ENCODE assay signal across 8 cellular contexts in the genomic region with DNA sequence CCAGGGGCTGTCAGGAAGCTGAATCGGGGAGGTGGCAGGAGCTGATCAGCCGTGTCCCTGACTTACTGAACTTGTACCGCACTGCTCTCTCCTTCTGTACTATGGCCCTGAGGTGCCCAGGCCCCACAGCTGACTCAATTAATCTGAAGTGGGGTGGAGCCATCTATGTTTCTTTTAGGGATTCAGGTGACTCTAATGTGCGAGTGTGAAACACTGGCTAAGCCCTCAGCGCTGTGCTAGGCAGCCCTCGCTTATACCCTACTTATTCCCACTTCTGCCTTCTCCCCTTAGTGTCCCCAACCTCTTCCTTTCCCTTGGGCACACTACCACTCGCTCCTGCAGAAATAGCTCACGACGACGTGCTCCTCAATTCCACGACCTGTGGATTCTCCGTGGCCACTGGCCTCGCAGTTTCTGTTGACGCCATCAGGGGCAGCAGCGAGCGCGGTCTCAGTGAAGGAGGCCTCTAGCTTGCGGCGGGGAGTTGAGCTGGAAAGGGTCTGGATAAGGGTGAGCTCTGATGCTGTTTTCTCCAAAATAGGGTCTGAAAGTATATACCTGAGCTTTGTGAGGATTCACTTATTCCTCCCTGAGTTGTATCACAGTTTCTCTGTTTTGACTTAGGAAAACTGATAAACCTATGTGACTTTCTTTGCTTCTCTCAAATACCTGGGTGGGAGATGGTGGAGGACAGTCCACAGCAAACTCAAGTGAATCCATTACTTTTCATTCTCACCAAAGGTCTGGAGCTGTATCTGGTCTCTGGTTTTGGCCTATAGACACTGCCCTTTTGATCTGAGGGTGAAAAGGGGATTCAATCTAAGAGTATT.
A peak's percentile ranks its signal among the peaks of the same experiment; 100 is the strongest.
DNase-seq lines count a peak whose midpoint lies in the region; FAIRE-seq and TF ChIP-seq lines count a peak whose summit lies in the region.

No MANE protein-coding gene starts in this region.

- peak overlapping the region; percentile 41 for H3K4me2 ChIP-seq in mesendoderm (ENCODE audit: low read length)

- H3K9ac ChIP-seq in mesendoderm (ENCODE audit: low read length), result peak overlapping the region; percentile 38

- CTCF ChIA-PET in AG04450 (lab: Charles Lee), result interaction anchor here (0.6 to 1.7 kb wide), 24 partner anchors 9 to 409 kb away, joined by 3 to 16 read pairs (median 4); no protein-coding TSS in a partner anchor

- no peaks in the 10 kb centered on the region for H3K79me1 ChIP-seq in mesendoderm (ENCODE audit: low read length)

- H2BK5ac ChIP-seq in mesendoderm (ENCODE audit: low read length), result peak overlapping the region; percentile 32

- H3K56ac ChIP-seq in mesendoderm (ENCODE audit: low read length), result peak overlapping the region; percentile 81

- no peak overlapping the region for H4K8ac ChIP-seq in mesendoderm (ENCODE audit: low read depth, low read length)

- H2BK15ac ChIP-seq in mesendoderm (replicated peaks; ENCODE audit: low read depth), result no peak overlapping the region

- no peak overlapping the region for H4K5ac ChIP-seq in mesendoderm (ENCODE audit: low read length)

- H2AK5ac ChIP-seq in mesendoderm (ENCODE audit: low read length), result no peak overlapping the region

- peak; percentile 76 for TF ChIP-seq CTCF in AG04450 (IDR thresholded peaks at IDR 0.05; ENCODE audit: low read depth, low read length)
- TF ChIP-seq CTCF in WI38 (IDR thresholded peaks at IDR 0.05; ENCODE audit: low read depth, low read length), result peak; percentile 80

- WGBS in mesendoderm (ENCODE audit: extremely low coverage, insufficient coverage, low lambda C conversion rate), result no CpG with 5 or more reads among the region's 19 CpGs

- H2BK120ac ChIP-seq in mesendoderm (ENCODE audit: low read depth, low read length), result no peak overlapping the region

- H3K4ac ChIP-seq in mesendoderm (ENCODE audit: low read depth, low read length), result no peak overlapping the region

- no peak for FAIRE-seq in HTR-8/SVneo (lab: Jason Lieb, UNC)

- H3K4me3 ChIP-seq in AG04450 (ENCODE audit: low read depth, low read length), result no peak overlapping the region
- peak overlapping the region; percentile 19; the same call in 1 of the 2 replicates for H3K4me3 ChIP-seq in H7 (ENCODE audit: insufficient read depth, low read depth, low read length)
- no peak overlapping the region for H3K4me3 ChIP-seq in WI38 (ENCODE audit: low read depth, low read length)
- no peak overlapping the region for H3K4me3 ChIP-seq in mesendoderm (ENCODE audit: low read length)

- peaks cover 6% of the 10 kb centered on the region for H3K4me1 ChIP-seq in mesendoderm (ENCODE audit: control insufficient read depth, low read depth, low read length)

- H3K27me3 ChIP-seq in AG04450 (ENCODE audit: control insufficient read depth, insufficient read depth, low read length) (peaks cover 11% of the 10 kb centered on the region), H7 (ENCODE audit: control insufficient read depth, insufficient read depth, low read length) (no peaks in the 10 kb centered on the region), mesendoderm (ENCODE audit: insufficient read depth, low read length, poor library complexity) (no peaks in the 10 kb centered on the region)

- POLR2A ChIA-PET in AG04450 (lab: Yijun Ruan, JAX), result no interaction called here

- DNase-seq in AG04450 (ENCODE audit: low read depth, low spot score) (no peak), H7 (peak; percentile 20), cortex of kidney (lab: John Stamatoyannopoulos, UW) (peak; percentile 9), mesendoderm (peak; percentile 60), NCI-H2081 treated with DMSO at 0.1 percent for 48 hours (lab: John Stamatoyannopoulos, UW) (no peak), HTR-8/SVneo (ENCODE audit: insufficient read length, low spot score) (no peak)
- DNase-seq in stimulated activated naive CD4-positive, alpha-beta T cell treated with Interleukin-2 at 50 U/mL for 16 hours (lab: John Stamatoyannopoulos, UW), result peak; percentile 2

- H3K27ac ChIP-seq in AG04450 (ENCODE audit: low read depth, low read length) (no peak overlapping the region), mesendoderm (ENCODE audit: low read depth, low read length) (no peak overlapping the region)

- H3K18ac ChIP-seq in mesendoderm (ENCODE audit: low read length), result no peak overlapping the region

- peak overlapping the region; percentile 82 for H3K23ac ChIP-seq in mesendoderm (ENCODE audit: low read length)

- H3K79me2 ChIP-seq in mesendoderm (ENCODE audit: control insufficient read depth, insufficient read depth, low read length), result no peaks in the 10 kb centered on the region

- H3K36me3 ChIP-seq in H7 (replicated peaks; ENCODE audit: control insufficient read depth, insufficient read depth, low read length) (no peaks in the 10 kb centered on the region), mesendoderm (ENCODE audit: control insufficient read depth, insufficient read depth, low read length) (no peaks in the 10 kb centered on the region)

- no peaks in the 10 kb centered on the region for H3K9me3 ChIP-seq in AG04450 (ENCODE audit: control insufficient read depth, insufficient read depth, low read length)

Comparison
In these comparisons a context has a peak if more than half of its experiments do, and no peak if none do; other contexts are left out.
1. DNase-seq: peak in H7 (single experiment), cortex of kidney (single experiment), mesendoderm (single experiment) and stimulated activated naive CD4-positive, alpha-beta T cell treated with Interleukin-2 at 50 U/mL for 16 hours (single experiment); none in AG04450 (single experiment), NCI-H2081 treated with DMSO at 0.1 percent for 48 hours (single experiment) and HTR-8/SVneo (single experiment).